ENCODE assay signal across 9 cellular contexts in the genomic region with DNA sequence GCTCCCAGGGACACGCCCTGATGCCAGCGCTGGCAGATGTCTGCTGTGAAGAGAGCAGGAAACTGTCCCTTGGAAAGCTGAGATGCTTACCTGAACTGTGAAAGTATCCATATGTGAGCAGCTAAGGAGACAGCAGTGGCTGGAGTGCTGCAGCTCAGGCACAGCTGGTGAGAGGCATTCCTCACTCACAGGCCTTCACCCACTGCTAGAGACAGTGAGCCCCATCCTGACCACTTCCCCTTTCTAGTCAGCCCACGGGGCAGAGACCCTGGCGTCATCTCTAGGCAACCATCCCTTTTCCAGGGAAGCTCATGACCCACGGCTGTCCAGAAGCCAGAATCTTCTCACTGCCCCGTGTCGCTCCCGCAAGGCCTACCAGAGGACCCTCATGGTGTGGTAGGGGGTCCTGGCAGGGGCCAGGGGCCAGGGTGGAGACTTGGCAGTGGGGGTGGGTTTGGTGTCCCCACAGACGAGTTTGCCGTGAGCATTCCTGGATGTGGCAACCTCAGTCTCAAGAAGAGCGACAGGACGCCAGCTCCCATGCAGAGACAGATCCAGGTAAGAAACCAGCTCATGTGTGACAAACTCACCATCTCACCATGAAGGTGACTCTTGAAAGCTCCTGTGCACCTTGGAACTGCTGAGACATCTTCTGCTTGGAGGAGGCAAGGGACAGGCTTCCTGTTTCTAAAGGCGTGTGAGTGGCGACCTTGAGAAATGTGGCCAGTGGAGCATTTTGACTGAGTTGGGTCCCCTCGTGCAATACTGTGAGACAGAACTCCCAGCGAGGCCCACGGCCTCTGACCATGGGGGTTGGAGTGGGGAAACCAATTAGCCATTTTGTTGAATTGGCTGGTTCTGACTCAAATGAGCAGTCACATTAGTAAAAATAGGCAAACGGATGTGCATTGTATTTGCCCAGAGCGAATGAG. TPM values are rescaled to one million over a fixed set of nuclear protein-coding genes. Genes with fewer than 3 reads are reported as not detected.
DNase-seq lines count a peak whose midpoint lies in the region; ATAC-seq, FAIRE-seq and TF ChIP-seq lines count a peak whose summit lies in the region.
"Had no signal": no experiment of that assay in that cellular context is flagged by ENCODE, and none has a peak within 500 bp of the region (broad histone marks: within the 10 kb centered on the region; RNA-seq: fewer than 3 reads in every experiment).

Gene SCIMP (minus strand): TSS at position 216 of the 932 bp plus-strand sequence. CDS start 105 bp downstream, at position 111.

- H3K27ac Mint-ChIP-seq in naive thymus-derived CD4-positive, alpha-beta T cell: peak within 1 kb of the TSS in 5 of 9 donors; percentile 30 to 43 (median 38)

- peak within 1 kb of the TSS; percentile 66 for H3K9ac ChIP-seq in SU-DHL-6 (ENCODE audit: low read length)

- POLR2A ChIA-PET in naive thymus-derived CD4-positive, alpha-beta T cell (lab: Charles Lee): interaction anchor here (0.5 to 0.6 kb wide), 2 partner anchors 31 to 103 kb away, joined by 3 read pairs; no protein-coding TSS in a partner anchor

- H3K4me3 ChIP-seq in SU-DHL-6 (ENCODE audit: insufficient read depth, low read length, poor library complexity, severe bottlenecking): peak within 1 kb of the TSS; percentile 58
- H3K4me3 ChIP-seq in naive thymus-derived CD4-positive, alpha-beta T cell (ENCODE audit: low read length): no peak within 1 kb of the TSS

- H3K27me3 ChIP-seq in SU-DHL-6 (ENCODE audit: low read length): no peaks in the 10 kb centered on the region
- no peaks in the 10 kb centered on the region for H3K27me3 ChIP-seq in naive thymus-derived CD4-positive, alpha-beta T cell (ENCODE audit: control insufficient read depth in 2 of 2, insufficient read depth in 2 of 2, low read length in 2 of 2)

- H3K36me3 ChIP-seq in SU-DHL-6 (ENCODE audit: low read length): no peaks in the 10 kb centered on the region
- H3K36me3 ChIP-seq in naive thymus-derived CD4-positive, alpha-beta T cell (ENCODE audit: control insufficient read depth in 2 of 3, insufficient read depth in 3 of 3, low read length in 3 of 3): no peaks in the 10 kb centered on the region

- peak within 1 kb of the TSS; percentile 5 for H2AFZ ChIP-seq in SU-DHL-6 (ENCODE audit: low read depth, low read length, severe bottlenecking)

- H3K4me2 ChIP-seq in SU-DHL-6 (ENCODE audit: low read depth, low read length, poor library complexity, severe bottlenecking): peak within 1 kb of the TSS; percentile 85

- intact Hi-C loops in naive thymus-derived CD4-positive, alpha-beta T cell (cut with micrococcal nuclease): no loop called here

- peaks cover 4 to 28% of the 10 kb centered on the region in 2 donors for H3K4me1 ChIP-seq in naive thymus-derived CD4-positive, alpha-beta T cell (ENCODE audit: control insufficient read depth in 2 of 2, insufficient read depth in 2 of 2, low read length in 2 of 2)

- H3K4me3 Mint-ChIP-seq in naive thymus-derived CD4-positive, alpha-beta T cell: peak within 1 kb of the TSS in 1 of 10 donors; percentile 21

- DNase-seq in GM18507 (ENCODE audit: extremely low spot score, insufficient read length, low read depth) (no peak), inferior parietal cortex (ENCODE audit: extremely low spot score) (no peak), H4 (ENCODE audit: low spot score) (no peak), NCI-H510A (lab: John Stamatoyannopoulos, UW) (no peak)
- DNase-seq in naive thymus-derived CD4-positive, alpha-beta T cell: no peak
- DNase-seq in stimulated activated CD4-positive, alpha-beta T cell treated with anti-CD3 and anti-CD28 coated beads, Interleukin-2, amount 100 ng/mL, for 48 hours: no peak

- FAIRE-seq in GM18507 (lab: Jason Lieb, UNC): peak; percentile 98
- FAIRE-seq: keratinocyte had no signal

- H3K27ac ChIP-seq in SU-DHL-6 (ENCODE audit: low read depth, low read length): peak within 1 kb of the TSS; percentile 88
- no peak within 1 kb of the TSS for H3K27ac ChIP-seq in naive thymus-derived CD4-positive, alpha-beta T cell (ENCODE audit: low read depth, low read length)

- H3K36me3 Mint-ChIP-seq in naive thymus-derived CD4-positive, alpha-beta T cell: peaks cover 0 to 23% (median 8%) of the 10 kb centered on the region in 5 donors

- no peaks in the 10 kb centered on the region for H3K9me2 ChIP-seq in SU-DHL-6 (replicated peaks; ENCODE audit: insufficient read depth, low read length)

- H3K79me2 ChIP-seq in SU-DHL-6 (ENCODE audit: insufficient read depth, low read length): peaks cover 24% of the 10 kb centered on the region

- H3K4me1 Mint-ChIP-seq in naive thymus-derived CD4-positive, alpha-beta T cell: peaks cover 4 to 32% (median 18%) of the 10 kb centered on the region in 7 donors

- peaks cover 26% of the 10 kb centered on the region for H3F3A ChIP-seq in SU-DHL-6 (ENCODE audit: insufficient read depth)

- no peaks in the 10 kb centered on the region for H3K27me3 Mint-ChIP-seq in naive thymus-derived CD4-positive, alpha-beta T cell

- TF ChIP-seq CTCF in SU-DHL-6 (IDR thresholded peaks at IDR 0.05; ENCODE audit: insufficient read depth, low read length, poor library complexity, severe bottlenecking): no peak

- no peaks in the 10 kb centered on the region for H4K20me1 ChIP-seq in SU-DHL-6 (ENCODE audit: low read depth, low read length)

- peak; percentile 50 for ATAC-seq in GM21825 (IDR thresholded peaks at IDR 0.05; ENCODE audit: unreplicated experiment)
- peak; percentile 72 for ATAC-seq in naive thymus-derived CD4-positive, alpha-beta T cell

- H3K9me3 ChIP-seq in SU-DHL-6 (ENCODE audit: insufficient read depth, low read length): no peaks in the 10 kb centered on the region
- H3K9me3 ChIP-seq in naive thymus-derived CD4-positive, alpha-beta T cell (ENCODE audit: control insufficient read depth in 2 of 3, low read length in 3 of 3): no peaks in the 10 kb centered on the region

- CTCF ChIA-PET in naive thymus-derived CD4-positive, alpha-beta T cell (lab: Charles Lee): interaction anchor here (0.5 kb wide), 1 partner anchor 14 kb away, joined by 5 read pairs; no protein-coding TSS in a partner anchor

- H3K9me3 Mint-ChIP-seq in naive thymus-derived CD4-positive, alpha-beta T cell: peaks cover 0 to 6% (median 2%) of the 10 kb centered on the region in 11 donors

RNA-seq across cellular contexts. Expression of gene SCIMP, which starts in this region (rescaled TPM):
- total RNA-seq in naive thymus-derived CD4-positive, alpha-beta T cell: 10 to 100 TPM in 1 of 5 experiments, 1 to 10 TPM in 3, not detected in 1; 1.4 to 24.8 (median 1.6) TPM
- under 1 TPM; 0.33 to 0.35 TPM for polyA plus RNA-seq in naive thymus-derived CD4-positive, alpha-beta T cell
- total RNA-seq in H4 (2014; rRNA removed; shearing (Covaris generic)): not detected in 2 replicates
- polyA plus RNA-seq: keratinocyte had no signal
